In genomic region chr2:179555681-179556283, GRCh38 we compare ENCODE assay signal across 23 cellular contexts.
"Had no signal": no experiment of that assay in that cellular context is flagged by ENCODE, and none has a peak within 500 bp of the region (broad histone marks: within the 10 kb centered on the region; RNA-seq: fewer than 3 reads in every experiment).

No MANE protein-coding gene starts in this region.

- H3K27me3 ChIP-seq: breast epithelium, esophagus muscularis mucosa, neutrophil, testis, transverse colon had no signal

- ATAC-seq: activated naive CD8-positive, alpha-beta T cell treated with anti-CD3 and anti-CD28 coated beads, Interleukin-2, amount 50 U/mL, for 24 hours; activated T-cell treated with anti-CD3 and anti-CD28 coated beads, Interleukin-2, amount 50 U/mL, for 4 hours; activated T-helper 17 cell treated with anti-CD3 and anti-CD28 coated beads, Interleukin-2, amount 50 U/mL, for 72 hours; T-helper 17 cell; WTC11 had no signal

- H3K9me3 ChIP-seq: breast epithelium, esophagus muscularis mucosa, left ventricle myocardium inferior, neutrophil, testis, transverse colon had no signal

- H3K36me3 ChIP-seq: breast epithelium, esophagus muscularis mucosa, left ventricle myocardium inferior, neutrophil, transverse colon had no signal

- DNase-seq: activated CD4-positive, alpha-beta memory T cell treated with anti-CD3 and anti-CD28 coated beads, Interleukin-2, amount 10 ng/mL, durations not matched to agents 7 days and 5 days; activated CD4-positive, alpha-beta T cell treated with anti-CD3 and anti-CD28 coated beads for 1 hour; activated CD4-positive, alpha-beta T cell treated with anti-CD3 and anti-CD28 coated beads, Interleukin-2, amount 10 ng/mL, durations not matched to agents 7 days and 5 days; activated naive CD8-positive, alpha-beta T cell treated with anti-CD3 and anti-CD28 coated beads, Interleukin-2, amount 50 U/mL, for 24 hours; activated T-cell treated with anti-CD3 and anti-CD28 coated beads, Interleukin-2, amount 50 U/mL, for 4 hours; central memory CD4-positive, alpha-beta T cell; dermis blood vessel endothelial cell; effector CD4-positive, alpha-beta T cell; glutamatergic neuron; left ventricle myocardium inferior; naive B cell; nephron progenitor cell; stimulated activated CD4-positive, alpha-beta T cell treated with anti-CD3 and anti-CD28 coated beads, Interleukin-2, amount 100 ng/mL, for 48 hours; stimulated activated naive CD4-positive, alpha-beta T cell treated with Interleukin-2 at 50 U/mL for 16 hours; T-helper 17 cell; T1000; testis; transverse colon had no signal

- H3K4me1 ChIP-seq: breast epithelium, esophagus muscularis mucosa, left ventricle myocardium inferior, testis had no signal

- H3K27ac ChIP-seq: breast epithelium, esophagus muscularis mucosa, left ventricle myocardium inferior, neutrophil, testis, transverse colon had no signal

- H3K4me3 ChIP-seq: breast epithelium, esophagus muscularis mucosa, left ventricle myocardium inferior, testis, transverse colon had no signal
